Comparison of ENCODE assay signal across 14 cellular contexts in genomic region chr20:62227977-62228958, GRCh38. TPM values are rescaled to one million over a fixed set of nuclear protein-coding genes. Genes with fewer than 3 reads are reported as not detected.
A peak's percentile ranks its signal among the peaks of the same experiment; 100 is the strongest.
DNase-seq lines count a peak whose midpoint lies in the region; ATAC-seq lines count a peak whose summit lies in the region.
"Had no signal": no experiment of that assay in that cellular context is flagged by ENCODE, and none has a peak within 500 bp of the region (broad histone marks: within the 10 kb centered on the region; RNA-seq: fewer than 3 reads in every experiment).

No MANE protein-coding gene starts in this region.

- ATAC-seq in activated naive CD8-positive, alpha-beta T cell treated with anti-CD3 and anti-CD28 coated beads, Interleukin-2, amount 50 U/mL, for 24 hours = peak; percentile 8
- ATAC-seq in HG02885 (IDR thresholded peaks at IDR 0.05; ENCODE audit: poor library complexity, unreplicated experiment) = no peak

- H3K36me3 ChIP-seq in neuronal stem cell (replicated peaks in 1 of 2; ENCODE audit: control insufficient read depth in 2 of 2, insufficient read depth in 2 of 2, low read length in 2 of 2) = no peaks in the 10 kb centered on the region

- no peak overlapping the region for H4K8ac ChIP-seq in neuronal stem cell (ENCODE audit: low read depth, low read length)

- no peaks in the 10 kb centered on the region for H3K79me1 ChIP-seq in neuronal stem cell (ENCODE audit: low read depth, low read length)

- no CpG with 5 or more reads among the region's 37 CpGs for WGBS in neuronal stem cell (ENCODE audit: extremely low coverage in 2 of 2, insufficient read length in 2 of 2, insufficient replicate concordance in 1 of 2), 2 donors

- no peak overlapping the region for H2AFZ ChIP-seq in neuronal stem cell (ENCODE audit: low read length)

- peak overlapping the region; percentile 99 for H2BK15ac ChIP-seq in neuronal stem cell (ENCODE audit: low read length)

- peaks cover 2 to 5% of the 10 kb centered on the region in 2 donors for H3K4me1 ChIP-seq in neuronal stem cell (ENCODE audit: control insufficient read depth in 2 of 2, insufficient read depth in 1 of 2, low read depth in 1 of 2, low read length in 2 of 2)

- no peak overlapping the region for H3K27ac ChIP-seq in neuronal stem cell (replicated peaks; ENCODE audit: low read length)

- H3K27me3 ChIP-seq in neuronal stem cell (ENCODE audit: control insufficient read depth in 3 of 3, insufficient read depth in 3 of 3, low read depth in 1 of 3, low read length in 3 of 3) = peaks cover 0 to 47% (median 0%) of the 10 kb centered on the region in 3 experiments

- H3K4ac ChIP-seq in neuronal stem cell (ENCODE audit: low read length) = no peak overlapping the region

- peaks cover 15% of the 10 kb centered on the region for H3K27me3 Mint-ChIP-seq in activated naive CD8-positive, alpha-beta T cell treated with anti-CD3 and anti-CD28 coated beads, Interleukin-2, amount 50 U/mL, for 24 hours

- peak overlapping the region; percentile 94 for H2AK5ac ChIP-seq in neuronal stem cell (ENCODE audit: low read depth, low read length)

- H3K4me2 ChIP-seq in neuronal stem cell (ENCODE audit: insufficient read depth, low read length, poor library complexity, severe bottlenecking) = no peak overlapping the region

- H2BK5ac ChIP-seq in neuronal stem cell (ENCODE audit: low read length) = peak overlapping the region; percentile 89

- peak overlapping the region in 1 of 2 donors; percentile 67 for H3K4me3 ChIP-seq in neuronal stem cell (ENCODE audit: low read length in 2 of 2)
- H3K4me3 ChIP-seq: lung had no signal

- no peaks in the 10 kb centered on the region for H3K4me1 Mint-ChIP-seq in activated naive CD8-positive, alpha-beta T cell treated with anti-CD3 and anti-CD28 coated beads, Interleukin-2, amount 50 U/mL, for 24 hours

- H3K4me3 Mint-ChIP-seq in activated naive CD8-positive, alpha-beta T cell treated with anti-CD3 and anti-CD28 coated beads, Interleukin-2, amount 50 U/mL, for 24 hours = no peak overlapping the region
- H3K4me3 Mint-ChIP-seq: activated CD4-positive, alpha-beta memory T cell treated with anti-CD3 and anti-CD28 coated beads for 36 hours had no signal

- no peak overlapping the region for H4K91ac ChIP-seq in neuronal stem cell (ENCODE audit: low read depth, low read length, poor library complexity)

- peak overlapping the region; percentile 40 for H3K9ac ChIP-seq in neuronal stem cell (ENCODE audit: low read depth, low read length, poor library complexity)

- H3K27ac Mint-ChIP-seq in activated naive CD8-positive, alpha-beta T cell treated with anti-CD3 and anti-CD28 coated beads, Interleukin-2, amount 50 U/mL, for 24 hours = no peak overlapping the region
- H3K27ac Mint-ChIP-seq: activated CD4-positive, alpha-beta memory T cell treated with anti-CD3 and anti-CD28 coated beads for 36 hours had no signal

- no peaks in the 10 kb centered on the region for H3K9me3 Mint-ChIP-seq in activated naive CD8-positive, alpha-beta T cell treated with anti-CD3 and anti-CD28 coated beads, Interleukin-2, amount 50 U/mL, for 24 hours
- H3K9me3 Mint-ChIP-seq: activated CD4-positive, alpha-beta memory T cell treated with anti-CD3 and anti-CD28 coated beads for 36 hours had no signal

- H3K36me3 Mint-ChIP-seq in activated naive CD8-positive, alpha-beta T cell treated with anti-CD3 and anti-CD28 coated beads, Interleukin-2, amount 50 U/mL, for 24 hours (ENCODE audit: low read depth) = no peaks in the 10 kb centered on the region
- H3K36me3 Mint-ChIP-seq: activated CD4-positive, alpha-beta memory T cell treated with anti-CD3 and anti-CD28 coated beads for 36 hours had no signal

- H3K9me3 ChIP-seq in neuronal stem cell (replicated peaks in 1 of 2; ENCODE audit: control insufficient read depth in 2 of 2, insufficient read depth in 1 of 2, low read depth in 1 of 2, low read length in 2 of 2) = peaks cover 0 to 7% of the 10 kb centered on the region in 2 donors

- DNase-seq in NCI-H2171 treated with DMSO at 0.1 percent for 48 hours (lab: John Stamatoyannopoulos, UW) (peak; percentile 17), NCI-H2171 (lab: John Stamatoyannopoulos, UW) (no peak), HuH-7 (ENCODE audit: low spot score) (peak; percentile 52), neuronal stem cell (ENCODE audit: low spot score) (no peak), NOMO-1 (lab: John Stamatoyannopoulos, UW; ENCODE audit: unreplicated experiment in 2 of 2) (no peak)
- no peak for DNase-seq in activated naive CD8-positive, alpha-beta T cell treated with anti-CD3 and anti-CD28 coated beads, Interleukin-2, amount 50 U/mL, for 24 hours
- DNase-seq in activated CD4-positive, alpha-beta T cell treated with anti-CD3 and anti-CD28 coated beads for 48 hours = no peak
- DNase-seq: ACHN; activated CD4-positive, alpha-beta memory T cell treated with anti-CD3 and anti-CD28 coated beads for 36 hours; activated naive CD4-positive, alpha-beta T cell treated with Interleukin-2 at 50 U/mL for 16 hours; NCI-H1105 treated with DMSO at 0.1 percent for 48 hours; T-helper 1 cell had no signal

- peak overlapping the region; percentile 69 for H2BK12ac ChIP-seq in neuronal stem cell (ENCODE audit: low read length)

- no peak overlapping the region for H2BK120ac ChIP-seq in neuronal stem cell (ENCODE audit: low read depth, low read length)

- peak overlapping the region; percentile 92 for H3K14ac ChIP-seq in neuronal stem cell (ENCODE audit: low read length)

- peak overlapping the region; percentile 92 for H3K18ac ChIP-seq in neuronal stem cell (ENCODE audit: low read length)

- H3K23ac ChIP-seq in neuronal stem cell (ENCODE audit: low read depth, low read length, poor library complexity) = peak overlapping the region; percentile 83

RNA-seq across cellular contexts. Expression of gene HRH3, which starts 8.2 kb away (rescaled TPM):
- polyA plus RNA-seq in neuronal stem cell (2013, experiment 1 of 2) = 1.4 TPM
- polyA plus RNA-seq in neuronal stem cell (2013, experiment 2 of 2) = 1.4 TPM
- polyA plus RNA-seq: lung had no signal

RNA-seq across cellular contexts. Expression of gene OSBPL2, which starts 10.1 kb away (rescaled TPM):
- 23.2 TPM for polyA plus RNA-seq in neuronal stem cell (2013, experiment 1 of 2)
- 23.6 TPM for polyA plus RNA-seq in neuronal stem cell (2013, experiment 2 of 2)

RNA-seq across cellular contexts. Expression of gene MTG2, which starts 45.4 kb away (rescaled TPM):
- polyA plus RNA-seq in neuronal stem cell (2013, experiment 1 of 2) = 24.2 TPM
- polyA plus RNA-seq in neuronal stem cell (2013, experiment 2 of 2) = 25.1 TPM

Comparison
In these comparisons a context has a peak if more than half of its experiments do, and no peak if none do; other contexts are left out.
1. DNase-seq: peak in NCI-H2171 treated with DMSO at 0.1 percent for 48 hours (single experiment) and HuH-7 (single experiment); none in NCI-H2171 (single experiment), activated naive CD8-positive, alpha-beta T cell treated with anti-CD3 and anti-CD28 coated beads, Interleukin-2, amount 50 U/mL, for 24 hours (single experiment), neuronal stem cell (single experiment), activated CD4-positive, alpha-beta T cell treated with anti-CD3 and anti-CD28 coated beads for 48 hours (single experiment) and NOMO-1 (0 of 2).